In the genomic region with DNA sequence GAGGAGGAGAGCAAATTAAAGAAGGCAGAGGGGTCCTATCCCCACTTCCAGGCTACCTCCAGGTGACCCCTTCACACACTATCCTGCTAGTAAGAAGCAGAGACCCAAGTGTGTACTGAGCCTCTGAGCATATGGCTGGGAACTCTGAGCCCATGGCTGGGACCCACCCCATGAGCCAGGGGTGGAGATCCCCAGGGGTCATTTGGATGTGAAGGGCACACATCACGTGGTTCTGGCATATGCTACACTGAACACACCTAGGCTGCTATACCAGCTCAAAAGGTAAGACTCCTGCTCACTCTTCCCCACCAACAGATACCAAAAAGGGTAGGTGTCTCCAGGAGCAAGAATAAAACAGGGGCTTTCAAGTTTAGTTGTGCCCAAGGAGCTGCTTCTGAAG, we compare ENCODE assay signal across 9 cellular contexts.
"Had no signal": no experiment of that assay in that cellular context is flagged by ENCODE, and none has a peak within 500 bp of the region (broad histone marks: within the 10 kb centered on the region; RNA-seq: fewer than 3 reads in every experiment).

No MANE protein-coding gene starts in this region.

- H3K9me3 Mint-ChIP-seq: IgD-negative memory B cell had no signal

- H3K27ac ChIP-seq: GM23248 had no signal

- H3K36me3 ChIP-seq: HAP-1 had no signal

- H3K4me1 ChIP-seq: HAP-1 had no signal

- DNase-seq: GM23248, GOT3, H7, HFFc6, KBM-7 had no signal

- ATAC-seq: HCT116 had no signal

- H3K9ac ChIP-seq: GM23248 had no signal

- H3K27me3 Mint-ChIP-seq: IgD-negative memory B cell had no signal

- H3K4me3 Mint-ChIP-seq: HFFc6, IgD-negative memory B cell had no signal

- H3K27ac Mint-ChIP-seq: HFFc6, IgD-negative memory B cell had no signal

- H3K4me1 Mint-ChIP-seq: IgD-negative memory B cell had no signal

- H2AFZ ChIP-seq: GM23248 had no signal

- FAIRE-seq: HTR-8/SVneo had no signal

- H3K4me3 ChIP-seq: GM23248, HAP-1 had no signal

- H3K9me3 ChIP-seq: HAP-1 had no signal
